2 cellular contexts compared by ENCODE assay signal in the genomic region with DNA sequence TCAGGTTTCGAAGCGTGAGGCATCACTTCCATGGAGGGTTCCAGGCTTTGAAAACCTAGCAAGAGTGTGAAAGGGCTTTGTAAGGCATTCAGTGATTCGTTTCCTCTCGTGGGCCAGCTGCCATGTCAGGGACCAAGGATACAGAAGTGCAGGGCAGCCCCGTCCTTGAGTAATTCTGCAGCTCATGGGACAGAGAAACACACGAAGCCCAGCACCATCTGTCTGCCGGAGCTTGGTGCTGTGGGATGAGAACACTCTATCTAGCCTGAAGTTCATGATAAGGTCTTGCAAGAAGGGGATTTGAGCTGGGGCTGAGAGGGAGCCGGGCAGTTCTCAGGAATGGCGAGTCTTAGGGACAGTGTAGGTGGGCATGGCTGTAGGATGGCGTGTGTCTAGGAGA.
TF ChIP-seq lines count a peak whose summit lies in the region.

No MANE protein-coding gene starts in this region.

TF ChIP-seq in HCT116, 20 proteins besides CTCF, POLR2A, EP300 and RAD21:
- TF ChIP-seq FOSL1 (IDR thresholded peaks at IDR 0.05; ENCODE audit: low read depth) (no peak), EGR1 (IDR thresholded peaks at IDR 0.05; ENCODE audit: low read depth) (no peak), CEBPB (IDR thresholded peaks at IDR 0.05; ENCODE audit: low read depth) (no peak), SRF (IDR thresholded peaks at IDR 0.05; ENCODE audit: low read depth) (no peak), CBX3 (IDR thresholded peaks at IDR 0.05; ENCODE audit: low read depth) (no peak), SIN3A (IDR thresholded peaks at IDR 0.05; ENCODE audit: low read depth) (no peak), ZFX (IDR thresholded peaks at IDR 0.05) (no peak), ELF1 (IDR thresholded peaks at IDR 0.05; ENCODE audit: borderline replicate concordance, low read depth) (no peak)
- TF ChIP-seq, protein P1, sequence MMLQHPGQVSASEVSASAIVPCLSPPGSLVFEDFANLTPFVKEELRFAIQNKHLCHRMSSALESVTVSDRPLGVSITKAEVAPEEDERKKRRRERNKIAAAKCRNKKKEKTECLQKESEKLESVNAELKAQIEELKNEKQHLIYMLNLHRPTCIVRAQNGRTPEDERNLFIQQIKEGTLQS (IDR thresholded peaks at IDR 0.05), result no peak
- TF ChIP-seq, protein P2, sequence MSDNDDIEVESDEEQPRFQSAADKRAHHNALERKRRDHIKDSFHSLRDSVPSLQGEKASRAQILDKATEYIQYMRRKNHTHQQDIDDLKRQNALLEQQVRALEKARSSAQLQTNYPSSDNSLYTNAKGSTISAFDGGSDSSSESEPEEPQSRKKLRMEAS (IDR thresholded peaks at IDR 0.05), result no peak
- TF ChIP-seq, protein P3, sequence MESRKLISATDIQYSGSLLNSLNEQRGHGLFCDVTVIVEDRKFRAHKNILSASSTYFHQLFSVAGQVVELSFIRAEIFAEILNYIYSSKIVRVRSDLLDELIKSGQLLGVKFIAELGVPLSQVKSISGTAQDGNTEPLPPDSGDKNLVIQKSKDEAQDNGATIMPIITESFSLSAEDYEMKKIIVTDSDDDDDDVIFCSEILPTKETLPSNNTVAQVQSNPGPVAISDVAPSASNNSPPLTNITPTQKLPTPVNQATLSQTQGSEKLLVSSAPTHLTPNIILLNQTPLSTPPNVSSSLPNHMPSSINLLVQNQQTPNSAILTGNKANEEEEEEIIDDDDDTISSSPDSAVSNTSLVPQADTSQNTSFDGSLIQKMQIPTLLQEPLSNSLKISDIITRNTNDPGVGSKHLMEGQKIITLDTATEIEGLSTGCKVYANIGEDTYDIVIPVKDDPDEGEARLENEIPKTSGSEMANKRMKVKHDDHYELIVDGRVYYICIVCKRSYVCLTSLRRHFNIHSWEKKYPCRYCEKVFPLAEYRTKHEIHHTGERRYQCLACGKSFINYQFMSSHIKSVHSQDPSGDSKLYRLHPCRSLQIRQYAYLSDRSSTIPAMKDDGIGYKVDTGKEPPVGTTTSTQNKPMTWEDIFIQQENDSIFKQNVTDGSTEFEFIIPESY (IDR thresholded peaks at IDR 0.05; ENCODE audit: extremely low read depth, insufficient replicate concordance, low read length), result no peak

TF ChIP-seq in H1, 55 proteins besides CTCF, POLR2A, EP300 and RAD21:
- TF ChIP-seq, protein P4, sequence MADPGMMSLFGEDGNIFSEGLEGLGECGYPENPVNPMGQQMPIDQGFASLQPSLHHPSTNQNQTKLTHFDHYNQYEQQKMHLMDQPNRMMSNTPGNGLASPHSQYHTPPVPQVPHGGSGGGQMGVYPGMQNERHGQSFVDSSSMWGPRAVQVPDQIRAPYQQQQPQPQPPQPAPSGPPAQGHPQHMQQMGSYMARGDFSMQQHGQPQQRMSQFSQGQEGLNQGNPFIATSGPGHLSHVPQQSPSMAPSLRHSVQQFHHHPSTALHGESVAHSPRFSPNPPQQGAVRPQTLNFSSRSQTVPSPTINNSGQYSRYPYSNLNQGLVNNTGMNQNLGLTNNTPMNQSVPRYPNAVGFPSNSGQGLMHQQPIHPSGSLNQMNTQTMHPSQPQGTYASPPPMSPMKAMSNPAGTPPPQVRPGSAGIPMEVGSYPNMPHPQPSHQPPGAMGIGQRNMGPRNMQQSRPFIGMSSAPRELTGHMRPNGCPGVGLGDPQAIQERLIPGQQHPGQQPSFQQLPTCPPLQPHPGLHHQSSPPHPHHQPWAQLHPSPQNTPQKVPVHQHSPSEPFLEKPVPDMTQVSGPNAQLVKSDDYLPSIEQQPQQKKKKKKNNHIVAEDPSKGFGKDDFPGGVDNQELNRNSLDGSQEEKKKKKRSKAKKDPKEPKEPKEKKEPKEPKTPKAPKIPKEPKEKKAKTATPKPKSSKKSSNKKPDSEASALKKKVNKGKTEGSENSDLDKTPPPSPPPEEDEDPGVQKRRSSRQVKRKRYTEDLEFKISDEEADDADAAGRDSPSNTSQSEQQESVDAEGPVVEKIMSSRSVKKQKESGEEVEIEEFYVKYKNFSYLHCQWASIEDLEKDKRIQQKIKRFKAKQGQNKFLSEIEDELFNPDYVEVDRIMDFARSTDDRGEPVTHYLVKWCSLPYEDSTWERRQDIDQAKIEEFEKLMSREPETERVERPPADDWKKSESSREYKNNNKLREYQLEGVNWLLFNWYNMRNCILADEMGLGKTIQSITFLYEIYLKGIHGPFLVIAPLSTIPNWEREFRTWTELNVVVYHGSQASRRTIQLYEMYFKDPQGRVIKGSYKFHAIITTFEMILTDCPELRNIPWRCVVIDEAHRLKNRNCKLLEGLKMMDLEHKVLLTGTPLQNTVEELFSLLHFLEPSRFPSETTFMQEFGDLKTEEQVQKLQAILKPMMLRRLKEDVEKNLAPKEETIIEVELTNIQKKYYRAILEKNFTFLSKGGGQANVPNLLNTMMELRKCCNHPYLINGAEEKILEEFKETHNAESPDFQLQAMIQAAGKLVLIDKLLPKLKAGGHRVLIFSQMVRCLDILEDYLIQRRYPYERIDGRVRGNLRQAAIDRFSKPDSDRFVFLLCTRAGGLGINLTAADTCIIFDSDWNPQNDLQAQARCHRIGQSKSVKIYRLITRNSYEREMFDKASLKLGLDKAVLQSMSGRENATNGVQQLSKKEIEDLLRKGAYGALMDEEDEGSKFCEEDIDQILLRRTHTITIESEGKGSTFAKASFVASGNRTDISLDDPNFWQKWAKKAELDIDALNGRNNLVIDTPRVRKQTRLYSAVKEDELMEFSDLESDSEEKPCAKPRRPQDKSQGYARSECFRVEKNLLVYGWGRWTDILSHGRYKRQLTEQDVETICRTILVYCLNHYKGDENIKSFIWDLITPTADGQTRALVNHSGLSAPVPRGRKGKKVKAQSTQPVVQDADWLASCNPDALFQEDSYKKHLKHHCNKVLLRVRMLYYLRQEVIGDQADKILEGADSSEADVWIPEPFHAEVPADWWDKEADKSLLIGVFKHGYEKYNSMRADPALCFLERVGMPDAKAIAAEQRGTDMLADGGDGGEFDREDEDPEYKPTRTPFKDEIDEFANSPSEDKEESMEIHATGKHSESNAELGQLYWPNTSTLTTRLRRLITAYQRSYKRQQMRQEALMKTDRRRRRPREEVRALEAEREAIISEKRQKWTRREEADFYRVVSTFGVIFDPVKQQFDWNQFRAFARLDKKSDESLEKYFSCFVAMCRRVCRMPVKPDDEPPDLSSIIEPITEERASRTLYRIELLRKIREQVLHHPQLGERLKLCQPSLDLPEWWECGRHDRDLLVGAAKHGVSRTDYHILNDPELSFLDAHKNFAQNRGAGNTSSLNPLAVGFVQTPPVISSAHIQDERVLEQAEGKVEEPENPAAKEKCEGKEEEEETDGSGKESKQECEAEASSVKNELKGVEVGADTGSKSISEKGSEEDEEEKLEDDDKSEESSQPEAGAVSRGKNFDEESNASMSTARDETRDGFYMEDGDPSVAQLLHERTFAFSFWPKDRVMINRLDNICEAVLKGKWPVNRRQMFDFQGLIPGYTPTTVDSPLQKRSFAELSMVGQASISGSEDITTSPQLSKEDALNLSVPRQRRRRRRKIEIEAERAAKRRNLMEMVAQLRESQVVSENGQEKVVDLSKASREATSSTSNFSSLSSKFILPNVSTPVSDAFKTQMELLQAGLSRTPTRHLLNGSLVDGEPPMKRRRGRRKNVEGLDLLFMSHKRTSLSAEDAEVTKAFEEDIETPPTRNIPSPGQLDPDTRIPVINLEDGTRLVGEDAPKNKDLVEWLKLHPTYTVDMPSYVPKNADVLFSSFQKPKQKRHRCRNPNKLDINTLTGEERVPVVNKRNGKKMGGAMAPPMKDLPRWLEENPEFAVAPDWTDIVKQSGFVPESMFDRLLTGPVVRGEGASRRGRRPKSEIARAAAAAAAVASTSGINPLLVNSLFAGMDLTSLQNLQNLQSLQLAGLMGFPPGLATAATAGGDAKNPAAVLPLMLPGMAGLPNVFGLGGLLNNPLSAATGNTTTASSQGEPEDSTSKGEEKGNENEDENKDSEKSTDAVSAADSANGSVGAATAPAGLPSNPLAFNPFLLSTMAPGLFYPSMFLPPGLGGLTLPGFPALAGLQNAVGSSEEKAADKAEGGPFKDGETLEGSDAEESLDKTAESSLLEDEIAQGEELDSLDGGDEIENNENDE (IDR thresholded peaks at IDR 0.05; ENCODE audit: insufficient replicate concordance, low read length), result no peak
- TF ChIP-seq SP4 (IDR thresholded peaks at IDR 0.05; ENCODE audit: low read length) (no peak), MAFK (IDR thresholded peaks at IDR 0.05; ENCODE audit: low read depth, low read length) (no peak), SRF (IDR thresholded peaks at IDR 0.05; ENCODE audit: low read depth, low read length) (no peak), YY1 (IDR thresholded peaks at IDR 0.05; ENCODE audit: low read depth, low read length) (no peak), GABPA (IDR thresholded peaks at IDR 0.05; ENCODE audit: borderline replicate concordance, insufficient read depth, low read length) (no peak), JUND (IDR thresholded peaks at IDR 0.05; ENCODE audit: low read length) (no peak), RXRA (IDR thresholded peaks at IDR 0.05; ENCODE audit: insufficient read depth, low read depth, low read length) (no peak), RBBP5 (IDR thresholded peaks at IDR 0.05; ENCODE audit: borderline replicate concordance, low read depth, low read length) (no peak), KDM1A (IDR thresholded peaks at IDR 0.05; ENCODE audit: borderline replicate concordance, low read length) (no peak)
- TF ChIP-seq, protein P1 (IDR thresholded peaks at IDR 0.05; ENCODE audit: insufficient read depth, low read depth, low read length), result no peak
